Comparison of ENCODE assay signal across 1 cellular context in genomic region chr5:127572930-127573329, GRCh38.
TF ChIP-seq lines count a peak whose summit lies in the region.

No MANE protein-coding gene starts in this region.

TF ChIP-seq in IMR-90, 13 proteins besides CTCF, POLR2A, EP300 and RAD21:
- TF ChIP-seq NFE2L2 (IDR thresholded peaks at IDR 0.05; ENCODE audit: low read depth, low read length): no peak
- no peak for TF ChIP-seq USF2 (IDR thresholded peaks at IDR 0.05; ENCODE audit: low read depth, low read length)
- TF ChIP-seq RCOR1 (IDR thresholded peaks at IDR 0.05; ENCODE audit: insufficient replicate concordance, low read length): no peak
- peak; percentile 19; the same call in 1 of the 2 replicates for TF ChIP-seq SMC3 (IDR thresholded peaks at IDR 0.05; ENCODE audit: low read depth, low read length)
